16 cellular contexts compared by ENCODE assay signal in genomic region chr7:131616487-131616886, GRCh38.
A peak's percentile ranks its signal among the peaks of the same experiment; 100 is the strongest.
DNase-seq lines count a peak whose midpoint lies in the region; ATAC-seq, FAIRE-seq and TF ChIP-seq lines count a peak whose summit lies in the region.
"Had no signal": no experiment of that assay in that cellular context is flagged by ENCODE, and none has a peak within 500 bp of the region (broad histone marks: within the 10 kb centered on the region; RNA-seq: fewer than 3 reads in every experiment).

No MANE protein-coding gene starts in this region.

- peaks cover 0 to 2% of the 10 kb centered on the region in 2 experiments for H4K20me1 ChIP-seq in H1 (replicated peaks in 1 of 2; ENCODE audit: control insufficient read depth in 1 of 2, insufficient read depth in 2 of 2, low read length in 2 of 2)
- H4K20me1 ChIP-seq: BLaER1 treated with 17β-estradiol and CSF1 and Interleukin-3, amounts not matched to agents 10 nM and 100 nM had no signal

- peaks cover 0 to 2% (median 0%) of the 10 kb centered on the region in 11 donors for H3K9me3 Mint-ChIP-seq in naive thymus-derived CD4-positive, alpha-beta T cell
- H3K9me3 Mint-ChIP-seq in activated CD4-positive, alpha-beta memory T cell treated with anti-CD3 and anti-CD28 coated beads, Interleukin-2, amount 10 ng/mL, durations not matched to agents 7 days and 5 days, result no peaks in the 10 kb centered on the region
- H3K9me3 Mint-ChIP-seq: CD8-positive, alpha-beta T cell had no signal

- H4K12ac ChIP-seq in trophoblast cell (ENCODE audit: low read depth, low read length), result no peak overlapping the region

- H3K4ac ChIP-seq in H1 (replicated peaks; ENCODE audit: insufficient read length, low read depth, low read length) (no peak overlapping the region), trophoblast cell (ENCODE audit: low read depth, low read length) (no peak overlapping the region)

- TF ChIP-seq CTCF in HEK293 (tag by site-specific recombination; IDR thresholded peaks at IDR 0.05) (no peak), H1 (IDR thresholded peaks at IDR 0.05; ENCODE audit: control extremely low read depth in 1 of 3, insufficient read depth in 1 of 3, low read depth in 1 of 3, low read length in 3 of 3) (no peak)

- H2BK12ac ChIP-seq in H1 (ENCODE audit: low read depth, low read length) (peak overlapping the region; percentile 96), trophoblast cell (ENCODE audit: low read length) (peak overlapping the region; percentile 66)

- 86% methylated on average over 2 of the region's 2 CpGs; no CpG with 5 or more reads in 1 of the 2 experiments for WGBS in H1 (ENCODE audit: extremely low coverage in 1 of 2, insufficient coverage in 1 of 2, insufficient read length in 1 of 2, insufficient replicate concordance in 2 of 2, low coverage in 1 of 2, low lambda C conversion rate in 2 of 2, missing lambda C conversion rate in 1 of 2), 2 experiments
- WGBS in trophoblast cell (ENCODE audit: extremely low coverage, insufficient coverage, insufficient read length), result no CpG with 5 or more reads among the region's 2 CpGs

- no peak for DNase-seq in H1 (ENCODE audit: low read depth in 1 of 2, low spot score in 2 of 2)
- no peak for DNase-seq in trophoblast cell
- DNase-seq in iPS-NIHi7 (ENCODE audit: extremely low spot score), result no peak
- DNase-seq in naive thymus-derived CD4-positive, alpha-beta T cell, result no peak
- DNase-seq in activated CD4-positive, alpha-beta memory T cell treated with anti-CD3 and anti-CD28 coated beads, Interleukin-2, amount 10 ng/mL, durations not matched to agents 7 days and 5 days, result no peak
- DNase-seq: CD8-positive, alpha-beta T cell; GM23248 had no signal

- H4K8ac ChIP-seq in H1 (ENCODE audit: extremely low read depth, insufficient read depth, low read length), result no peak overlapping the region
- H4K8ac ChIP-seq in trophoblast cell (ENCODE audit: low read depth, low read length), result no peak overlapping the region

- no peak overlapping the region for H4K5ac ChIP-seq in H1 (ENCODE audit: insufficient read length, low read depth, low read length)

- POLR2A ChIA-PET in HEK293 (lab: Yijun Ruan, JAX) (no interaction called here), H1 (lab: Charles Lee; ENCODE audit: partially characterized antibody) (interaction anchor here (0.9 to 5.0 kb wide), 5 partner anchors 10 to 63 kb away, joined by 3 to 53 read pairs (median 3); no protein-coding TSS in a partner anchor)
- POLR2A ChIA-PET in naive thymus-derived CD4-positive, alpha-beta T cell (lab: Charles Lee), result no interaction called here
- POLR2A ChIA-PET in activated CD4-positive, alpha-beta memory T cell treated with anti-CD3 and anti-CD28 coated beads, Interleukin-2, amount 10 ng/mL, durations not matched to agents 7 days and 5 days (lab: Charles Lee), result no interaction called here

- peaks cover 0 to 25% (median 11%) of the 10 kb centered on the region in 5 donors for H3K27me3 Mint-ChIP-seq in naive thymus-derived CD4-positive, alpha-beta T cell
- peaks cover 6% of the 10 kb centered on the region for H3K27me3 Mint-ChIP-seq in activated CD4-positive, alpha-beta memory T cell treated with anti-CD3 and anti-CD28 coated beads, Interleukin-2, amount 10 ng/mL, durations not matched to agents 7 days and 5 days

- no peak overlapping the region for H3K4me3 ChIP-seq in HEK293 (ENCODE audit: low read depth, low read length)
- no peak overlapping the region for H3K4me3 ChIP-seq in H1 (ENCODE audit: extremely low read depth in 1 of 4, insufficient read depth in 2 of 4, low read depth in 3 of 4, low read length in 4 of 4)
- H3K4me3 ChIP-seq in trophoblast cell (ENCODE audit: low read depth, low read length), result no peak overlapping the region
- no peak overlapping the region for H3K4me3 ChIP-seq in naive thymus-derived CD4-positive, alpha-beta T cell (ENCODE audit: low read length)
- H3K4me3 ChIP-seq: BLaER1 treated with 17β-estradiol and CSF1 and Interleukin-3, amounts not matched to agents 10 nM and 100 nM; GM23248 had no signal

- H3K36me3 Mint-ChIP-seq in naive thymus-derived CD4-positive, alpha-beta T cell, result no peaks in the 10 kb centered on the region
- no peaks in the 10 kb centered on the region for H3K36me3 Mint-ChIP-seq in activated CD4-positive, alpha-beta memory T cell treated with anti-CD3 and anti-CD28 coated beads, Interleukin-2, amount 10 ng/mL, durations not matched to agents 7 days and 5 days (ENCODE audit: low read depth)
- H3K36me3 Mint-ChIP-seq: CD8-positive, alpha-beta T cell had no signal

- TF ChIP-seq POLR2A in H1 (IDR thresholded peaks at IDR 0.05; ENCODE audit: control extremely low read depth in 1 of 2, low read depth in 2 of 2, low read length in 2 of 2), result no peak

- intact Hi-C loops in naive thymus-derived CD4-positive, alpha-beta T cell (cut with micrococcal nuclease), result no loop called here

- H2BK15ac ChIP-seq in H1 (ENCODE audit: low read length), result peak overlapping the region; percentile 94

- no peaks in the 10 kb centered on the region for H3K4me1 Mint-ChIP-seq in naive thymus-derived CD4-positive, alpha-beta T cell
- no peaks in the 10 kb centered on the region for H3K4me1 Mint-ChIP-seq in activated CD4-positive, alpha-beta memory T cell treated with anti-CD3 and anti-CD28 coated beads, Interleukin-2, amount 10 ng/mL, durations not matched to agents 7 days and 5 days
- H3K4me1 Mint-ChIP-seq: B cell had no signal

- no peaks in the 10 kb centered on the region for H3K36me3 ChIP-seq in HEK293 (ENCODE audit: control insufficient read depth in 2 of 2, insufficient read depth in 1 of 2, low read length in 2 of 2)
- no peaks in the 10 kb centered on the region for H3K36me3 ChIP-seq in H1 (ENCODE audit: control insufficient read depth in 2 of 4, insufficient read depth in 4 of 4, low read length in 3 of 4)
- H3K36me3 ChIP-seq in trophoblast cell (ENCODE audit: control insufficient read depth in 1 of 2, insufficient read depth in 2 of 2, low read length in 2 of 2), result no peaks in the 10 kb centered on the region
- H3K36me3 ChIP-seq in naive thymus-derived CD4-positive, alpha-beta T cell (ENCODE audit: control insufficient read depth in 2 of 3, insufficient read depth in 3 of 3, low read length in 3 of 3), result no peaks in the 10 kb centered on the region
- H3K36me3 ChIP-seq: BLaER1 treated with 17β-estradiol and CSF1 and Interleukin-3, amounts not matched to agents 10 nM and 100 nM had no signal

- H3K23me2 ChIP-seq in H1 (ENCODE audit: low read depth, low read length), result peaks cover 6% of the 10 kb centered on the region; the same call in 1 of the 2 replicates

- H3K27me3 ChIP-seq in H1 (replicated peaks in 1 of 4; ENCODE audit: control insufficient read depth in 3 of 4, extremely low read depth in 1 of 4, insufficient read depth in 3 of 4, low read length in 3 of 4) (no peaks in the 10 kb centered on the region), trophoblast cell (ENCODE audit: insufficient read depth, low read length) (no peaks in the 10 kb centered on the region)
- H3K27me3 ChIP-seq in naive thymus-derived CD4-positive, alpha-beta T cell (ENCODE audit: control insufficient read depth in 2 of 2, insufficient read depth in 2 of 2, low read length in 2 of 2), result no peaks in the 10 kb centered on the region
- H3K27me3 ChIP-seq: BLaER1 treated with 17β-estradiol and CSF1 and Interleukin-3, amounts not matched to agents 10 nM and 100 nM had no signal

- H3K9ac ChIP-seq in H1 (replicated peaks in 1 of 4; ENCODE audit: extremely low read depth in 1 of 4, low read depth in 3 of 4, low read length in 3 of 4), result no peak overlapping the region
- H3K9ac ChIP-seq in trophoblast cell (ENCODE audit: low read length), result no peak overlapping the region
- H3K9ac ChIP-seq: BLaER1 treated with 17β-estradiol and CSF1 and Interleukin-3, amounts not matched to agents 10 nM and 100 nM; GM23248 had no signal

- H3K9me3 ChIP-seq in HEK293 (ENCODE audit: control insufficient read depth, insufficient read depth, low read depth, low read length), result no peaks in the 10 kb centered on the region
- H3K9me3 ChIP-seq in H1 (ENCODE audit: insufficient read depth in 2 of 2, low read depth in 1 of 2, low read length in 1 of 2), result no peaks in the 10 kb centered on the region
- H3K9me3 ChIP-seq in trophoblast cell (ENCODE audit: insufficient read depth, low read depth, low read length), result peaks cover 2% of the 10 kb centered on the region
- no peaks in the 10 kb centered on the region for H3K9me3 ChIP-seq in naive thymus-derived CD4-positive, alpha-beta T cell (ENCODE audit: control insufficient read depth in 2 of 3, low read length in 3 of 3)
- H3K9me3 ChIP-seq: BLaER1 treated with 17β-estradiol and CSF1 and Interleukin-3, amounts not matched to agents 10 nM and 100 nM had no signal

- no peaks in the 10 kb centered on the region for H3K4me1 ChIP-seq in HEK293 (ENCODE audit: control insufficient read depth, insufficient read depth, low read length)
- H3K4me1 ChIP-seq in H1 (replicated peaks in 1 of 4; ENCODE audit: control insufficient read depth in 3 of 4, insufficient read depth in 4 of 4, low read length in 3 of 4), result peaks cover 2 to 21% (median 10%) of the 10 kb centered on the region in 4 experiments
- H3K4me1 ChIP-seq in trophoblast cell (ENCODE audit: control insufficient read depth in 1 of 2, insufficient read depth in 2 of 2, low read length in 2 of 2), result peaks cover 12 to 18% of the 10 kb centered on the region in 2 experiments
- H3K4me1 ChIP-seq in naive thymus-derived CD4-positive, alpha-beta T cell (ENCODE audit: control insufficient read depth in 2 of 2, insufficient read depth in 2 of 2, low read length in 2 of 2), result no peaks in the 10 kb centered on the region

- no peak overlapping the region for H3K56ac ChIP-seq in H1 (replicated peaks; ENCODE audit: insufficient read length, low read depth, low read length)

- H2BK120ac ChIP-seq in H1 (replicated peaks; ENCODE audit: low read depth, low read length) (peak overlapping the region; percentile 4), trophoblast cell (ENCODE audit: insufficient read depth, low read length, poor library complexity) (no peak overlapping the region)

- H2AK5ac ChIP-seq in H1 (ENCODE audit: low read depth, low read length) (0 out of 2 replicates have a peak overlapping the region, but pooled peaks have one; percentile 24), trophoblast cell (ENCODE audit: low read length) (no peak overlapping the region)

- H3K18ac ChIP-seq in H1 (ENCODE audit: extremely low read depth, low read length), result no peak overlapping the region
- no peak overlapping the region for H3K18ac ChIP-seq in trophoblast cell (ENCODE audit: low read length)

- H3K23ac ChIP-seq in H1 (ENCODE audit: insufficient read length) (no peak overlapping the region), trophoblast cell (ENCODE audit: low read length) (no peak overlapping the region)

- no peak for TF ChIP-seq EP300 in H1 (IDR thresholded peaks at IDR 0.05; ENCODE audit: borderline replicate concordance in 1 of 2, low read depth in 2 of 2, low read length in 2 of 2)

- H2AFZ ChIP-seq in H1 (ENCODE audit: low read length) (no peak overlapping the region), trophoblast cell (ENCODE audit: insufficient read depth, low read length, poor library complexity) (no peak overlapping the region)
- H2AFZ ChIP-seq: GM23248 had no signal

- H2BK5ac ChIP-seq in H1 (ENCODE audit: low read depth, low read length), result 0 out of 2 replicates have a peak overlapping the region, but pooled peaks have one; percentile 66
- H2BK5ac ChIP-seq in trophoblast cell (ENCODE audit: low read depth, low read length, poor library complexity), result no peak overlapping the region

- H3K27ac ChIP-seq in HEK293 (ENCODE audit: extremely low read depth, low read depth, low read length) (no peak overlapping the region), H1 (ENCODE audit: low read depth, low read length) (no peak overlapping the region), trophoblast cell (ENCODE audit: low read depth, low read length) (no peak overlapping the region)
- H3K27ac ChIP-seq in naive thymus-derived CD4-positive, alpha-beta T cell (ENCODE audit: low read depth, low read length), result no peak overlapping the region
- H3K27ac ChIP-seq: BLaER1 treated with 17β-estradiol and CSF1 and Interleukin-3, amounts not matched to agents 10 nM and 100 nM; GM23248 had no signal

- TF ChIP-seq RAD21 in H1 (IDR thresholded peaks at IDR 0.05 in 1 of 2, conservative IDR thresholded peaks at IDR 0.05 in 1 of 2; ENCODE audit: low read depth in 2 of 2, low read length in 2 of 2), result no peak

- H3K4me3 Mint-ChIP-seq in naive thymus-derived CD4-positive, alpha-beta T cell, result no peak overlapping the region
- H3K4me3 Mint-ChIP-seq in activated CD4-positive, alpha-beta memory T cell treated with anti-CD3 and anti-CD28 coated beads, Interleukin-2, amount 10 ng/mL, durations not matched to agents 7 days and 5 days, result no peak overlapping the region
- H3K4me3 Mint-ChIP-seq: B cell; CD8-positive, alpha-beta T cell had no signal

- ATAC-seq in naive thymus-derived CD4-positive, alpha-beta T cell, result no peak
- ATAC-seq: CD8-positive, alpha-beta T cell; HCT116 had no signal

- no peaks in the 10 kb centered on the region for H3K79me1 ChIP-seq in H1 (ENCODE audit: low read depth, low read length)
- peaks cover 10% of the 10 kb centered on the region for H3K79me1 ChIP-seq in trophoblast cell (ENCODE audit: low read length)

- no peak overlapping the region for H3K27ac Mint-ChIP-seq in naive thymus-derived CD4-positive, alpha-beta T cell
- no peak overlapping the region for H3K27ac Mint-ChIP-seq in activated CD4-positive, alpha-beta memory T cell treated with anti-CD3 and anti-CD28 coated beads, Interleukin-2, amount 10 ng/mL, durations not matched to agents 7 days and 5 days
- H3K27ac Mint-ChIP-seq: B cell; CD8-positive, alpha-beta T cell had no signal

- H3K14ac ChIP-seq in H1 (ENCODE audit: insufficient read length) (no peak overlapping the region), trophoblast cell (ENCODE audit: low read length) (no peak overlapping the region)

- H3K4me2 ChIP-seq in H1 (ENCODE audit: insufficient read depth in 1 of 2, low read depth in 2 of 2, low read length in 2 of 2) (no peak overlapping the region), trophoblast cell (ENCODE audit: low read length) (no peak overlapping the region)
- H3K4me2 ChIP-seq: BLaER1 treated with 17β-estradiol and CSF1 and Interleukin-3, amounts not matched to agents 10 nM and 100 nM had no signal

- no peak for FAIRE-seq in H1 (lab: Jason Lieb, UNC)
- FAIRE-seq: D721Med, G401.6, GM12891, GM19239, H54 had no signal

- CTCF ChIA-PET in HEK293 (lab: Yijun Ruan, JAX) (interaction anchor here (0.7 to 1.3 kb wide), 2 partner anchors 9 to 443 kb away, joined by 3 read pairs; no protein-coding TSS in a partner anchor), H1 (lab: Charles Lee; ENCODE audit: partially characterized antibody) (interaction anchor here (0.6 to 2.5 kb wide), 6 partner anchors 10 to 70 kb away, joined by 3 to 12 read pairs (median 6); no protein-coding TSS in a partner anchor)
- CTCF ChIA-PET in naive thymus-derived CD4-positive, alpha-beta T cell (lab: Charles Lee), result no interaction called here
- CTCF ChIA-PET in activated CD4-positive, alpha-beta memory T cell treated with anti-CD3 and anti-CD28 coated beads, Interleukin-2, amount 10 ng/mL, durations not matched to agents 7 days and 5 days (lab: Charles Lee), result no interaction called here

- H3K79me2 ChIP-seq in H1 (ENCODE audit: control insufficient read depth in 1 of 2, insufficient read depth in 2 of 2, low read length in 2 of 2), result no peaks in the 10 kb centered on the region
- no peaks in the 10 kb centered on the region for H3K79me2 ChIP-seq in trophoblast cell (ENCODE audit: control insufficient read depth, insufficient read depth, low read length, poor library complexity)

- H4K91ac ChIP-seq in H1 (replicated peaks; ENCODE audit: insufficient read length, low read length), result peak overlapping the region; percentile 13
- no peak overlapping the region for H4K91ac ChIP-seq in trophoblast cell (ENCODE audit: low read depth, low read length)

- no peak overlapping the region for H2BK20ac ChIP-seq in H1 (ENCODE audit: low read length)

Comparison
In these comparisons a context has a peak if more than half of its experiments do, and no peak if none do; other contexts are left out.
1. CTCF ChIA-PET loops: an anchor here in HEK293 (0.7 to 1.3 kb wide) and H1 (0.6 to 2.5 kb wide); none called in naive thymus-derived CD4-positive, alpha-beta T cell and activated CD4-positive, alpha-beta memory T cell treated with anti-CD3 and anti-CD28 coated beads, Interleukin-2, amount 10 ng/mL, durations not matched to agents 7 days and 5 days.